In the genomic region with DNA sequence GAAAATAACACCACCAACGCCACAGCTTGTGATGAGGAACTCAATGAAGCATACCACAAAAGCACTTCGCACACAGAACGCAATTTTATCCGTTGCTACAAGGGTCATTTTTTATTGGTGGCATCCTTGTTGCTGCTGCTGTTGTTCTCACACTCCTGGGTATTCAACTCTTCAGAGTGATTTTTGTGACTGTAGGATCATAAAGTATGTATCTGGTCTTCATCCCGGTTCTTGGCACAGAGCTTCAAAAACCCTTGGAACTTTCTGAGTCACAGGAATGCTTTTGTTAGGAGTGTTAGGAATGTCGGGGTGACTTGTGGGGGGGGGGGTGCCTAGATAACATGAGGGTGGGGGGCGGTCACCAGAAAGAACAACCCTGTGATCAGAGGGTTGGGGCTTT, we compare ENCODE assay signal across 19 cellular contexts.
DNase-seq lines count a peak whose midpoint lies in the region; ATAC-seq and TF ChIP-seq lines count a peak whose summit lies in the region.
"Had no signal": no experiment of that assay in that cellular context is flagged by ENCODE, and none has a peak within 500 bp of the region (broad histone marks: within the 10 kb centered on the region; RNA-seq: fewer than 3 reads in every experiment).

No MANE protein-coding gene starts in this region.

- no TSS peak for BruUV-seq in IMR-90 (replicated peaks; lab: Mats Ljungman, UMichigan)

- H3K27me3 ChIP-seq in IMR-90 (ENCODE audit: control insufficient read depth, insufficient read depth, low read length) (no peaks in the 10 kb centered on the region), sigmoid colon (no peaks in the 10 kb centered on the region)
- H3K27me3 ChIP-seq: SJCRH30 had no signal

- no peak overlapping the region for H2AK5ac ChIP-seq in IMR-90 (ENCODE audit: low read depth, low read length)

- no peak overlapping the region for H2BK20ac ChIP-seq in IMR-90 (ENCODE audit: low read depth, low read length)

- H4K8ac ChIP-seq in IMR-90 (ENCODE audit: low read depth in 2 of 2, low read length in 2 of 2), result no peak overlapping the region

- H3K4me1 ChIP-seq in IMR-90 (ENCODE audit: control insufficient read depth, insufficient read depth, low read length), result peaks cover 9% of the 10 kb centered on the region
- peaks cover 0 to 66% (median 55%) of the 10 kb centered on the region in 4 donors for H3K4me1 ChIP-seq in sigmoid colon

- no peak overlapping the region for H3K9ac ChIP-seq in IMR-90 (ENCODE audit: low read depth, low read length)

- H3K4me2 ChIP-seq in IMR-90 (ENCODE audit: low read depth, low read length), result peak overlapping the region; percentile 66; the same call in 1 of the 2 replicates
- H3K4me2 ChIP-seq: smooth muscle cell had no signal

- no peak overlapping the region for H4K91ac ChIP-seq in IMR-90 (ENCODE audit: insufficient read depth, low read depth, low read length)

- no peaks in the 10 kb centered on the region for H4K20me1 ChIP-seq in IMR-90 (ENCODE audit: insufficient read depth, low read length)

- H3K56ac ChIP-seq in IMR-90 (ENCODE audit: extremely low read depth, insufficient read depth, low read length), result no peak overlapping the region

- H3K79me1 ChIP-seq in IMR-90 (ENCODE audit: low read depth in 1 of 2, low read length in 2 of 2), result no peaks in the 10 kb centered on the region; a peak in 1 of 4 replicates

- in situ Hi-C loops in Caki2 (cut with HindIII; ENCODE audit: low pct_unique_long_range_greater_than_20kb, low sequenced_read_pairs) (no loop called here), IMR-90 (cut with MboI; ENCODE audit: low sequenced_read_pairs) (no loop called here)

- H2BK15ac ChIP-seq in IMR-90 (ENCODE audit: low read depth, low read length), result no peak overlapping the region

- TF ChIP-seq POLR2A in IMR-90 (IDR thresholded peaks at IDR 0.05; ENCODE audit: low read depth, low read length) (no peak), sigmoid colon (IDR thresholded peaks at IDR 0.05) (no peak)

- POLR2A ChIA-PET in IMR-90 (lab: Charles Lee; ENCODE audit: unreplicated experiment), result no interaction called here

- H2BK120ac ChIP-seq in IMR-90 (ENCODE audit: low read depth, low read length), result 0 out of 2 replicates have a peak overlapping the region, but pooled peaks have one; percentile 34

- peaks cover 5% of the 10 kb centered on the region; the same call in 1 of the 2 replicates for H3K9me1 ChIP-seq in IMR-90 (ENCODE audit: insufficient read depth, low read length)

- H2AFZ ChIP-seq in IMR-90 (replicated peaks; ENCODE audit: low read length, poor library complexity), result peak overlapping the region; percentile 63

- no peak overlapping the region for H3K14ac ChIP-seq in IMR-90 (replicated peaks; ENCODE audit: low read depth, low read length)

- no peaks in the 10 kb centered on the region for H3K9me3 ChIP-seq in IMR-90 (ENCODE audit: control insufficient read depth, insufficient read depth, low read length)
- no peaks in the 10 kb centered on the region for H3K9me3 ChIP-seq in sigmoid colon
- H3K9me3 ChIP-seq: SJCRH30 had no signal

- WGBS in IMR-90 (ENCODE audit: extremely low coverage in 2 of 2, insufficient read length in 1 of 2), 2 experiments, result no CpG with 5 or more reads among the region's 7 CpGs
- 67 to 72% methylated on average over 7 of the region's 7 CpGs for WGBS in sigmoid colon, 2 donors

- no peak overlapping the region for H2AK9ac ChIP-seq in IMR-90 (replicated peaks; ENCODE audit: low read depth, low read length, poor library complexity)

- no peak overlapping the region for H3K27ac ChIP-seq in IMR-90 (ENCODE audit: insufficient read depth, low read length)
- H3K27ac ChIP-seq in sigmoid colon, result peak overlapping the region; percentile 51 to 88 (median 74)
- H3K27ac ChIP-seq: coronary artery, SJCRH30 had no signal

- no peak for TF ChIP-seq RAD21 in IMR-90 (IDR thresholded peaks at IDR 0.05; ENCODE audit: low read length)

- H3K4me3 ChIP-seq in IMR-90 (ENCODE audit: insufficient read depth, low read depth, low read length) (no peak overlapping the region), epithelial cell of proximal tubule (ENCODE audit: low read depth, low read length) (no peak overlapping the region), sigmoid colon (no peak overlapping the region)
- H3K4me3 ChIP-seq: coronary artery, SJCRH30, smooth muscle cell had no signal

- TF ChIP-seq CTCF in IMR-90 (conservative IDR thresholded peaks at IDR 0.05; ENCODE audit: low read depth, low read length) (no peak), epithelial cell of proximal tubule (conservative IDR thresholded peaks at IDR 0.05; ENCODE audit: low read depth, low read length) (no peak), sigmoid colon (IDR thresholded peaks at IDR 0.05) (no peak)

- H3K36me3 ChIP-seq in IMR-90 (ENCODE audit: control insufficient read depth, insufficient read depth, low read length), result no peaks in the 10 kb centered on the region
- peaks cover 0 to 8% (median 0%) of the 10 kb centered on the region in 4 donors for H3K36me3 ChIP-seq in sigmoid colon
- H3K36me3 ChIP-seq: SJCRH30 had no signal

- H2BK5ac ChIP-seq in IMR-90 (ENCODE audit: low read depth, low read length, poor library complexity, severe bottlenecking), result no peak overlapping the region

- DNase-seq in Caki2 (ENCODE audit: low read depth), result peak; percentile 23
- DNase-seq in IMR-90, result peak; percentile 50
- DNase-seq in epithelial cell of proximal tubule (ENCODE audit: low read depth), result peak; percentile 36
- peak; percentile 66 for DNase-seq in sigmoid colon
- no peak for DNase-seq in cerebellum (ENCODE audit: low spot score)
- no peak for DNase-seq in activated CD4-positive, alpha-beta T cell treated with anti-CD3 and anti-CD28 coated beads for 48 hours
- no peak for DNase-seq in mesenteric fat pad (ENCODE audit: low spot score)
- DNase-seq: activated CD4-positive, CD25-positive, alpha-beta regulatory T cell; activated CD8-positive, alpha-beta T cell treated with anti-CD3 and anti-CD28 coated beads, Interleukin-2, amount 10 ng/mL, durations not matched to agents 7 days and 5 days; activated naive CD4-positive, alpha-beta T cell treated with anti-CD3 and anti-CD28 coated beads, Interleukin-2, amount 10 ng/mL, durations not matched to agents 7 days and 5 days; activated T-cell treated with anti-CD3 and anti-CD28 coated beads, Interleukin-2, amount 50 U/mL, for 4 hours; MM.1S; NCI-H1930; OCI-M1; SJCRH30; stimulated activated CD4-positive, alpha-beta T cell treated with anti-CD3 and anti-CD28 coated beads, Interleukin-4, amount 100 ng/mL, for 24 hours had no signal

- H4K5ac ChIP-seq in IMR-90 (ENCODE audit: low read depth, low read length), result peak overlapping the region; percentile 46; the same call in 1 of the 2 replicates

- intact Hi-C loops in IMR-90 (cut with micrococcal nuclease) (no loop called here), sigmoid colon (cut with DNase I) (loop anchor here (2.0 kb wide), 2 partner anchors 17 to 191 kb away; no protein-coding TSS in a partner anchor)

- no peak overlapping the region for H3K18ac ChIP-seq in IMR-90 (ENCODE audit: low read depth, low read length)

- dilution Hi-C loops in IMR-90 (cut with HindIII; ENCODE audit: low sequenced_read_pairs, unreplicated experiment), result no loop called here

- H3K4ac ChIP-seq in IMR-90 (ENCODE audit: low read depth, low read length), result no peak overlapping the region

- peak; percentile 29; the same call in 1 of the 2 replicates for ATAC-seq in IMR-90 (ENCODE audit: low read depth)
- no peak for ATAC-seq in GM21515 (IDR thresholded peaks at IDR 0.05; ENCODE audit: unreplicated experiment)
- ATAC-seq: activated CD8-positive, alpha-beta T cell treated with anti-CD3 and anti-CD28 coated beads, Interleukin-2, amount 10 ng/mL, durations not matched to agents 7 days and 5 days; activated T-cell treated with anti-CD3 and anti-CD28 coated beads, Interleukin-2, amount 50 U/mL, for 4 hours had no signal

- CTCF ChIA-PET in IMR-90 (lab: Yijun Ruan, JAX), result no interaction called here

- H3K23ac ChIP-seq in IMR-90 (ENCODE audit: low read depth, low read length), result no peak overlapping the region; the same call in 1 of the 2 replicates

- peak in 3 of 4 donors; percentile 23 to 58 (median 41) for TF ChIP-seq EP300 in sigmoid colon (IDR thresholded peaks at IDR 0.05)

TF ChIP-seq in IMR-90, 13 proteins besides CTCF, POLR2A, EP300 and RAD21:
- TF ChIP-seq NFE2L2 (IDR thresholded peaks at IDR 0.05; ENCODE audit: low read depth, low read length) (no peak), RFX5 (IDR thresholded peaks at IDR 0.05; ENCODE audit: low read depth, low read length) (no peak), MAZ (IDR thresholded peaks at IDR 0.05; ENCODE audit: borderline replicate concordance, low read depth, low read length) (no peak), CHD1 (IDR thresholded peaks at IDR 0.05; ENCODE audit: low read depth, low read length) (no peak), CEBPB (IDR thresholded peaks at IDR 0.05; ENCODE audit: low read depth, low read length) (no peak)
- TF ChIP-seq, protein P1, sequence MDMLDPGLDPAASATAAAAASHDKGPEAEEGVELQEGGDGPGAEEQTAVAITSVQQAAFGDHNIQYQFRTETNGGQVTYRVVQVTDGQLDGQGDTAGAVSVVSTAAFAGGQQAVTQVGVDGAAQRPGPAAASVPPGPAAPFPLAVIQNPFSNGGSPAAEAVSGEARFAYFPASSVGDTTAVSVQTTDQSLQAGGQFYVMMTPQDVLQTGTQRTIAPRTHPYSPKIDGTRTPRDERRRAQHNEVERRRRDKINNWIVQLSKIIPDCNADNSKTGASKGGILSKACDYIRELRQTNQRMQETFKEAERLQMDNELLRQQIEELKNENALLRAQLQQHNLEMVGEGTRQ (IDR thresholded peaks at IDR 0.05; ENCODE audit: low read depth, low read length), result no peak
- TF ChIP-seq, protein P2, sequence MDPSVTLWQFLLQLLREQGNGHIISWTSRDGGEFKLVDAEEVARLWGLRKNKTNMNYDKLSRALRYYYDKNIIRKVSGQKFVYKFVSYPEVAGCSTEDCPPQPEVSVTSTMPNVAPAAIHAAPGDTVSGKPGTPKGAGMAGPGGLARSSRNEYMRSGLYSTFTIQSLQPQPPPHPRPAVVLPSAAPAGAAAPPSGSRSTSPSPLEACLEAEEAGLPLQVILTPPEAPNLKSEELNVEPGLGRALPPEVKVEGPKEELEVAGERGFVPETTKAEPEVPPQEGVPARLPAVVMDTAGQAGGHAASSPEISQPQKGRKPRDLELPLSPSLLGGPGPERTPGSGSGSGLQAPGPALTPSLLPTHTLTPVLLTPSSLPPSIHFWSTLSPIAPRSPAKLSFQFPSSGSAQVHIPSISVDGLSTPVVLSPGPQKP (IDR thresholded peaks at IDR 0.05; ENCODE audit: borderline replicate concordance, low read depth, low read length), result no peak
TF ChIP-seq in IMR-90: peak in this region for 0.

Comparison
In these comparisons a context has a peak if more than half of its experiments do, and no peak if none do; other contexts are left out.
1. DNase-seq: peak in Caki2 (single experiment), IMR-90 (single experiment), epithelial cell of proximal tubule (single experiment) and sigmoid colon (single experiment); none in cerebellum (single experiment), activated CD4-positive, alpha-beta T cell treated with anti-CD3 and anti-CD28 coated beads for 48 hours (single experiment) and mesenteric fat pad (single experiment).